10 cellular contexts compared by ENCODE assay signal in the genomic region with DNA sequence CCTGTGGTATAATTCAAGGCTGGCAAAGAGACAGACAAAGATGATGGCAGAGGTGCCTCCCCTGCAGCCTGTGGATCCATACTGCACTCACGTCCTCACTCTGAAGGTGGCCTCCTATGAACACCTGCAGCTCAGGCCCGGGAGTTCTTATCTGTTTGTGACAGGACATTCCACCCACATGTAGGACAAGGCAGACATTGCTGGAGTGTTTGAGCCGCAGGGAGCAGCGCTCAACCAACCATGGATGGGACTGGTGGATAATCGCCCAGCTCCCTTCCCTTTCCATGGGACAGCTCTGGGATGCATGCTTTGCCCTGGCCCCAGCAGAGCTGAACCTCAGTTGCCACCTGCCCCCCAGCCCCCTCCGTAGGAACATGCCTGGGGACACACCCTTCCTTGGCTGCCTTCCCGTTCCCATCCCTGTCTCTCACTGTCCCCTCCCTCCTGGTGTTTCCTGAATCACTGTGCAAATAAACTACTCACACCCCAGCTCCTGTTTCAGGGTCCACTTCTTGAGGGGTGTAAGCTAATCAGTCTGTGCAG. TPM values are rescaled to one million over a fixed set of nuclear protein-coding genes. Genes with fewer than 3 reads are reported as not detected.
DNase-seq lines count a peak whose midpoint lies in the region; ATAC-seq, FAIRE-seq and TF ChIP-seq lines count a peak whose summit lies in the region.
"Had no signal": no experiment of that assay in that cellular context is flagged by ENCODE, and none has a peak within 500 bp of the region (broad histone marks: within the 10 kb centered on the region; RNA-seq: fewer than 3 reads in every experiment).

No MANE protein-coding gene starts in this region.

- H3K9me3 ChIP-seq in H1 (ENCODE audit: insufficient read depth in 2 of 2, low read depth in 1 of 2, low read length in 1 of 2), result no peaks in the 10 kb centered on the region
- no peaks in the 10 kb centered on the region for H3K9me3 ChIP-seq in neural progenitor cell (ENCODE audit: low read depth)
- H3K9me3 ChIP-seq: uterus had no signal

- peak overlapping the region; percentile 14; the same call in 1 of the 2 replicates for H2BK5ac ChIP-seq in H1 (ENCODE audit: low read depth, low read length)

- no peak for FAIRE-seq in H1 (lab: Jason Lieb, UNC)

- H3K56ac ChIP-seq in H1 (replicated peaks; ENCODE audit: insufficient read length, low read depth, low read length), result no peak overlapping the region

- H3K14ac ChIP-seq in H1 (ENCODE audit: insufficient read length), result no peak overlapping the region

- H3K79me1 ChIP-seq in H1 (ENCODE audit: low read depth, low read length), result no peaks in the 10 kb centered on the region

- POLR2A ChIA-PET in H1 (lab: Charles Lee; ENCODE audit: partially characterized antibody), result no interaction called here

- H3K36me3 ChIP-seq in H1 (ENCODE audit: control insufficient read depth in 2 of 4, insufficient read depth in 4 of 4, low read length in 3 of 4) (no peaks in the 10 kb centered on the region), neural progenitor cell (no peaks in the 10 kb centered on the region)
- H3K36me3 ChIP-seq: uterus had no signal

- H4K20me1 ChIP-seq in H1 (replicated peaks in 1 of 2; ENCODE audit: control insufficient read depth in 1 of 2, insufficient read depth in 2 of 2, low read length in 2 of 2) (no peaks in the 10 kb centered on the region), neural progenitor cell (ENCODE audit: low read depth) (no peaks in the 10 kb centered on the region)

- H3K23me2 ChIP-seq in H1 (ENCODE audit: low read depth, low read length), result no peaks in the 10 kb centered on the region

- peak overlapping the region; percentile 68; the same call in 1 of the 2 replicates for H2BK20ac ChIP-seq in H1 (ENCODE audit: low read length)

- no peak for TF ChIP-seq POLR2A in H1 (IDR thresholded peaks at IDR 0.05; ENCODE audit: control extremely low read depth in 1 of 2, low read depth in 2 of 2, low read length in 2 of 2)

- no peak overlapping the region for H3K4me3 ChIP-seq in H1 (ENCODE audit: extremely low read depth in 1 of 4, insufficient read depth in 2 of 4, low read depth in 3 of 4, low read length in 4 of 4)
- no peak overlapping the region for H3K4me3 ChIP-seq in neural progenitor cell
- H3K4me3 ChIP-seq: uterus had no signal

- H3K9ac ChIP-seq in H1 (replicated peaks in 1 of 4; ENCODE audit: extremely low read depth in 1 of 4, low read depth in 3 of 4, low read length in 3 of 4) (no peak overlapping the region), neural progenitor cell (no peak overlapping the region)

- H3K4me1 ChIP-seq in H1 (replicated peaks in 1 of 4; ENCODE audit: control insufficient read depth in 3 of 4, insufficient read depth in 4 of 4, low read length in 3 of 4), result peaks cover 0 to 4% (median 2%) of the 10 kb centered on the region in 4 experiments; a peak in 5 of 7 replicates
- peaks cover 6% of the 10 kb centered on the region for H3K4me1 ChIP-seq in neural progenitor cell
- H3K4me1 ChIP-seq: uterus had no signal

- no peak for TF ChIP-seq RAD21 in H1 (IDR thresholded peaks at IDR 0.05 in 1 of 2, conservative IDR thresholded peaks at IDR 0.05 in 1 of 2; ENCODE audit: low read depth in 2 of 2, low read length in 2 of 2)

- no peaks in the 10 kb centered on the region for H3K9me3 Mint-ChIP-seq in neural progenitor cell
- H3K9me3 Mint-ChIP-seq in activated CD4-positive, alpha-beta T cell treated with anti-CD3 and anti-CD28 coated beads, Interleukin-2, amount 10 ng/mL, durations not matched to agents 24 days and 14 days, result no peaks in the 10 kb centered on the region

- H3K4ac ChIP-seq in H1 (replicated peaks; ENCODE audit: insufficient read length, low read depth, low read length), result no peak overlapping the region

- H2BK15ac ChIP-seq in H1 (ENCODE audit: low read length), result no peak overlapping the region

- H3K27me3 Mint-ChIP-seq in neural progenitor cell (ENCODE audit: insufficient read depth, low read depth), result peaks cover 9% of the 10 kb centered on the region
- H3K27me3 Mint-ChIP-seq in activated CD4-positive, alpha-beta T cell treated with anti-CD3 and anti-CD28 coated beads, Interleukin-2, amount 10 ng/mL, durations not matched to agents 24 days and 14 days, result peaks cover 14% of the 10 kb centered on the region

- H3K18ac ChIP-seq in H1 (ENCODE audit: extremely low read depth, low read length), result no peak overlapping the region

- peaks cover 51% of the 10 kb centered on the region for H3K4me1 Mint-ChIP-seq in neural progenitor cell
- H3K4me1 Mint-ChIP-seq in activated CD4-positive, alpha-beta T cell treated with anti-CD3 and anti-CD28 coated beads, Interleukin-2, amount 10 ng/mL, durations not matched to agents 24 days and 14 days, result peaks cover 16% of the 10 kb centered on the region

- intact Hi-C loops in activated CD4-positive, alpha-beta T cell treated with anti-CD3 and anti-CD28 coated beads, Interleukin-2, amount 10 ng/mL, durations not matched to agents 24 days and 14 days (cut with micrococcal nuclease), result no loop called here

- H2AFZ ChIP-seq in H1 (ENCODE audit: low read length) (peak overlapping the region; percentile 72; the same call in 1 of the 2 replicates), neural progenitor cell (replicated peaks) (no peak overlapping the region)

- H3F3A ChIP-seq in neural progenitor cell (ENCODE audit: low read depth), result no peaks in the 10 kb centered on the region

- H3K36me3 Mint-ChIP-seq in neural progenitor cell, result no peaks in the 10 kb centered on the region
- no peaks in the 10 kb centered on the region for H3K36me3 Mint-ChIP-seq in activated CD4-positive, alpha-beta T cell treated with anti-CD3 and anti-CD28 coated beads, Interleukin-2, amount 10 ng/mL, durations not matched to agents 24 days and 14 days (ENCODE audit: low read depth)

- no peak overlapping the region; the same call in 1 of the 2 replicates for H2BK12ac ChIP-seq in H1 (ENCODE audit: low read depth, low read length)

- no peak overlapping the region for H3K23ac ChIP-seq in H1 (ENCODE audit: insufficient read length)

- no peak overlapping the region for H4K5ac ChIP-seq in H1 (ENCODE audit: insufficient read length, low read depth, low read length)

- no peak for TF ChIP-seq EP300 in H1 (IDR thresholded peaks at IDR 0.05; ENCODE audit: borderline replicate concordance in 1 of 2, low read depth in 2 of 2, low read length in 2 of 2)

- H3K27ac ChIP-seq in H1 (ENCODE audit: low read depth, low read length) (no peak overlapping the region), neural progenitor cell (no peak overlapping the region)

- CTCF ChIA-PET in H1 (lab: Charles Lee; ENCODE audit: partially characterized antibody), result interaction anchor here (1.1 to 2.1 kb wide), 10 partner anchors 13 to 87 kb away, joined by 3 to 11 read pairs (median 4); no protein-coding TSS in a partner anchor

- H4K8ac ChIP-seq in H1 (ENCODE audit: extremely low read depth, insufficient read depth, low read length), result no peak overlapping the region

- H3K27me3 ChIP-seq in H1 (replicated peaks in 1 of 4; ENCODE audit: control insufficient read depth in 3 of 4, extremely low read depth in 1 of 4, insufficient read depth in 3 of 4, low read length in 3 of 4) (no peaks in the 10 kb centered on the region), neural progenitor cell (no peaks in the 10 kb centered on the region)
- H3K27me3 ChIP-seq: uterus had no signal

- 64% methylated on average over 7 of the region's 7 CpGs; no CpG with 5 or more reads in 1 of the 2 experiments for WGBS in H1 (ENCODE audit: extremely low coverage in 1 of 2, insufficient coverage in 1 of 2, insufficient read length in 1 of 2, insufficient replicate concordance in 2 of 2, low coverage in 1 of 2, low lambda C conversion rate in 2 of 2, missing lambda C conversion rate in 1 of 2), 2 experiments

- no peak overlapping the region for H2AK5ac ChIP-seq in H1 (ENCODE audit: low read depth, low read length)

- H3K4me3 Mint-ChIP-seq in neural progenitor cell, result peak overlapping the region; percentile 60
- no peak overlapping the region for H3K4me3 Mint-ChIP-seq in activated CD4-positive, alpha-beta T cell treated with anti-CD3 and anti-CD28 coated beads, Interleukin-2, amount 10 ng/mL, durations not matched to agents 24 days and 14 days

- ATAC-seq in HG02884 (IDR thresholded peaks at IDR 0.05; ENCODE audit: unreplicated experiment) (no peak), GM18870 (IDR thresholded peaks at IDR 0.05; ENCODE audit: unreplicated experiment) (no peak), HG03135 (IDR thresholded peaks at IDR 0.05; ENCODE audit: unreplicated experiment) (no peak)

- no peak overlapping the region for H3K4me2 ChIP-seq in H1 (ENCODE audit: insufficient read depth in 1 of 2, low read depth in 2 of 2, low read length in 2 of 2)
- no peak overlapping the region for H3K4me2 ChIP-seq in neural progenitor cell

- H4K91ac ChIP-seq in H1 (replicated peaks; ENCODE audit: insufficient read length, low read length), result no peak overlapping the region

- no peak overlapping the region for H2BK120ac ChIP-seq in H1 (replicated peaks; ENCODE audit: low read depth, low read length)

- peak overlapping the region; percentile 60 for H3K27ac Mint-ChIP-seq in neural progenitor cell
- H3K27ac Mint-ChIP-seq in activated CD4-positive, alpha-beta T cell treated with anti-CD3 and anti-CD28 coated beads, Interleukin-2, amount 10 ng/mL, durations not matched to agents 24 days and 14 days, result no peak overlapping the region

- DNase-seq in EL (peak; percentile 33), NCI-H345 treated with DMSO at 0.1 percent for 48 hours (lab: John Stamatoyannopoulos, UW; ENCODE audit: unreplicated experiment) (peak; percentile 79), H1 (ENCODE audit: low read depth in 1 of 2, low spot score in 2 of 2) (no peak), neural progenitor cell (ENCODE audit: low spot score) (no peak)
- DNase-seq in activated CD4-positive, alpha-beta T cell treated with anti-CD3 and anti-CD28 coated beads, Interleukin-2, amount 10 ng/mL, durations not matched to agents 24 days and 14 days, result no peak
- DNase-seq: SW 1271, uterus had no signal

- H3K79me2 ChIP-seq in H1 (ENCODE audit: control insufficient read depth in 1 of 2, insufficient read depth in 2 of 2, low read length in 2 of 2) (no peaks in the 10 kb centered on the region), neural progenitor cell (ENCODE audit: low read depth) (no peaks in the 10 kb centered on the region)

- no peak for TF ChIP-seq CTCF in H1 (IDR thresholded peaks at IDR 0.05; ENCODE audit: control extremely low read depth in 1 of 3, insufficient read depth in 1 of 3, low read depth in 1 of 3, low read length in 3 of 3)
- TF ChIP-seq CTCF in neural progenitor cell (IDR thresholded peaks at IDR 0.05), result no peak

RNA-seq across cellular contexts. Expression of gene ITPRIPL2, which starts 22.2 kb away (rescaled TPM):
- 3.3 and 3.4 TPM in 2 replicates for total RNA-seq in H1 (2021; fragmentation: NEBNext Ultra II Directional; extraction: Animal tissue kit (Norgen Biotek cat#: 25700))
- 1.1 and 1.8 TPM in 2 replicates for polyA plus RNA-seq in H1 (2011; rRNA removed)
- 1.4 TPM for polyA plus RNA-seq in H1 (2011; cell fraction: cytosol; rRNA removed)
- polyA plus RNA-seq in H1 (2011; cell fraction: nucleus; rRNA removed), result 1.9 TPM
- polyA plus RNA-seq in H1 (2012, experiment 1 of 2), result 1.1 to 1.5 TPM (median 1.3 TPM) in 4 replicates
- polyA plus RNA-seq in H1 (2012, experiment 2 of 2), result 0.29 TPM
- 1.8 TPM for polyA plus RNA-seq in H1 (2013, experiment 1 of 2)
- polyA plus RNA-seq in H1 (2013, experiment 2 of 2), result 1.9 TPM
- 1.5 and 2.1 TPM in 2 replicates for polyA minus RNA-seq in H1 (2011; rRNA and poly(A)+ RNA removed)
- 3.7 TPM for polyA minus RNA-seq in H1 (2011; cell fraction: cytosol; rRNA and poly(A)+ RNA removed)
- 3.6 TPM for polyA minus RNA-seq in H1 (2011; cell fraction: nucleus; rRNA and poly(A)+ RNA removed)
- 3.7 and 5.4 TPM in 2 replicates for total RNA-seq in neural progenitor cell (ENCODE audit: low replicate concordance)
- total RNA-seq in activated CD4-positive, alpha-beta T cell treated with anti-CD3 and anti-CD28 coated beads, Interleukin-2, amount 10 ng/mL, durations not matched to agents 24 days and 14 days, result 57.6 and 58.4 TPM in 2 replicates

RNA-seq across cellular contexts. Expression of gene SYT17, which starts 32.1 kb away (rescaled TPM):
- total RNA-seq in H1 (2021; fragmentation: NEBNext Ultra II Directional; extraction: Animal tissue kit (Norgen Biotek cat#: 25700)), result 5.6 and 5.8 TPM in 2 replicates
- 18.1 and 26.6 TPM in 2 replicates for polyA plus RNA-seq in H1 (2011; rRNA removed)
- polyA plus RNA-seq in H1 (2011; cell fraction: cytosol; rRNA removed), result 13.5 TPM
- 30.8 TPM for polyA plus RNA-seq in H1 (2011; cell fraction: nucleus; rRNA removed)
- polyA plus RNA-seq in H1 (2012, experiment 1 of 2), result 3.8 to 6.5 TPM (median 5.6 TPM) in 4 replicates
- polyA plus RNA-seq in H1 (2012, experiment 2 of 2), result 4.8 TPM
- 3.1 TPM for polyA plus RNA-seq in H1 (2013, experiment 1 of 2)
- 3.5 TPM for polyA plus RNA-seq in H1 (2013, experiment 2 of 2)
- 17.6 and 18.5 TPM in 2 replicates for polyA minus RNA-seq in H1 (2011; rRNA and poly(A)+ RNA removed)
- 4.4 TPM for polyA minus RNA-seq in H1 (2011; cell fraction: cytosol; rRNA and poly(A)+ RNA removed)
- polyA minus RNA-seq in H1 (2011; cell fraction: nucleus; rRNA and poly(A)+ RNA removed), result 12.7 TPM
- total RNA-seq in neural progenitor cell (ENCODE audit: low replicate concordance), result 7.2 TPM in 2 replicates
- 1.3 and 1.9 TPM in 2 replicates for total RNA-seq in activated CD4-positive, alpha-beta T cell treated with anti-CD3 and anti-CD28 coated beads, Interleukin-2, amount 10 ng/mL, durations not matched to agents 24 days and 14 days

Comparison
In these comparisons a context has a peak if more than half of its experiments do, and no peak if none do; other contexts are left out.
1. DNase-seq: peak in EL (single experiment) and NCI-H345 treated with DMSO at 0.1 percent for 48 hours (single experiment); none in H1 (0 of 2), neural progenitor cell (single experiment) and activated CD4-positive, alpha-beta T cell treated with anti-CD3 and anti-CD28 coated beads, Interleukin-2, amount 10 ng/mL, durations not matched to agents 24 days and 14 days (single experiment).